ENCODE assay signal across 22 cellular contexts in genomic region chr9:86042226-86042625, GRCh38.
"Had no signal": no experiment of that assay in that cellular context is flagged by ENCODE, and none has a peak within 500 bp of the region (broad histone marks: within the 10 kb centered on the region; RNA-seq: fewer than 3 reads in every experiment).

No MANE protein-coding gene starts in this region.

- H3K4me1 Mint-ChIP-seq: activated B cell treated with CpG ODN at 0.5 μM for 24 hours; activated CD4-positive, alpha-beta T cell treated with anti-CD3 and anti-CD28 coated beads, Interleukin-2, amount 10 ng/mL, durations not matched to agents 24 days and 14 days; activated CD8-positive, alpha-beta memory T cell treated with anti-CD3 and anti-CD28 coated beads, Interleukin-2, amount 10 ng/mL, durations not matched to agents 7 days and 5 days; activated naive CD4-positive, alpha-beta T cell treated with anti-CD3 and anti-CD28 coated beads, Interleukin-2, amount 10 ng/mL, durations not matched to agents 7 days and 5 days; activated naive CD8-positive, alpha-beta T cell treated with anti-CD3 and anti-CD28 coated beads for 36 hours; T-helper 17 cell had no signal

- ATAC-seq: activated CD8-positive, alpha-beta memory T cell treated with anti-CD3 and anti-CD28 coated beads, Interleukin-2, amount 10 ng/mL, durations not matched to agents 7 days and 5 days; T-helper 17 cell had no signal

- H3K4me3 Mint-ChIP-seq: activated B cell treated with CpG ODN at 0.5 μM for 24 hours; activated CD4-positive, alpha-beta T cell treated with anti-CD3 and anti-CD28 coated beads, Interleukin-2, amount 10 ng/mL, durations not matched to agents 24 days and 14 days; activated CD8-positive, alpha-beta memory T cell treated with anti-CD3 and anti-CD28 coated beads, Interleukin-2, amount 10 ng/mL, durations not matched to agents 7 days and 5 days; activated naive CD4-positive, alpha-beta T cell treated with anti-CD3 and anti-CD28 coated beads, Interleukin-2, amount 10 ng/mL, durations not matched to agents 7 days and 5 days; activated naive CD8-positive, alpha-beta T cell treated with anti-CD3 and anti-CD28 coated beads for 36 hours; activated T-cell treated with anti-CD3 and anti-CD28 coated beads, Interleukin-2, amount 50 U/mL, for 24 hours; activated T-helper 1 cell treated with anti-CD3 and anti-CD28 coated beads, Interleukin-12 subunit alpha, Interleukin-12 subunit beta, Interleukin-2, Interleukin-4 antibody, amounts not matched to agents 30 ng/mL and 10 ng/mL and 1 ng/mL, durations not matched to agents 14 hours and 24 hours and 36 hours; T-helper 17 cell had no signal

- H3K27ac Mint-ChIP-seq: activated B cell treated with CpG ODN at 0.5 μM for 24 hours; activated CD4-positive, alpha-beta T cell treated with anti-CD3 and anti-CD28 coated beads, Interleukin-2, amount 10 ng/mL, durations not matched to agents 24 days and 14 days; activated CD8-positive, alpha-beta memory T cell treated with anti-CD3 and anti-CD28 coated beads, Interleukin-2, amount 10 ng/mL, durations not matched to agents 7 days and 5 days; activated naive CD4-positive, alpha-beta T cell treated with anti-CD3 and anti-CD28 coated beads, Interleukin-2, amount 10 ng/mL, durations not matched to agents 7 days and 5 days; activated naive CD8-positive, alpha-beta T cell treated with anti-CD3 and anti-CD28 coated beads for 36 hours; activated T-cell treated with anti-CD3 and anti-CD28 coated beads, Interleukin-2, amount 50 U/mL, for 24 hours; activated T-helper 1 cell treated with anti-CD3 and anti-CD28 coated beads, Interleukin-12 subunit alpha, Interleukin-12 subunit beta, Interleukin-2, Interleukin-4 antibody, amounts not matched to agents 30 ng/mL and 10 ng/mL and 1 ng/mL, durations not matched to agents 14 hours and 24 hours and 36 hours; T-helper 17 cell had no signal

- H3K36me3 Mint-ChIP-seq: activated CD8-positive, alpha-beta memory T cell treated with anti-CD3 and anti-CD28 coated beads, Interleukin-2, amount 10 ng/mL, durations not matched to agents 7 days and 5 days; activated naive CD4-positive, alpha-beta T cell treated with anti-CD3 and anti-CD28 coated beads, Interleukin-2, amount 10 ng/mL, durations not matched to agents 7 days and 5 days; activated naive CD8-positive, alpha-beta T cell treated with anti-CD3 and anti-CD28 coated beads for 36 hours had no signal

- DNase-seq: activated B cell treated with CpG ODN at 0.5 μM for 24 hours; activated CD4-positive, alpha-beta T cell treated with anti-CD3 and anti-CD28 coated beads for 1 hour; activated CD4-positive, alpha-beta T cell treated with anti-CD3 and anti-CD28 coated beads, Interleukin-2, amount 10 ng/mL, durations not matched to agents 24 days and 14 days; activated CD4-positive, alpha-beta T cell treated with anti-CD3 and anti-CD28 coated beads, Interleukin-2, amount 50 U/mL, for 48 hours; activated effector memory CD4-positive, alpha-beta T cell treated with Interleukin-2 at 50 U/mL for 16 hours; activated naive CD4-positive, alpha-beta T cell treated with anti-CD3 and anti-CD28 coated beads, Interleukin-2, amount 10 ng/mL, durations not matched to agents 7 days and 5 days; activated naive CD8-positive, alpha-beta T cell treated with anti-CD3 and anti-CD28 coated beads for 36 hours; activated T-cell treated with anti-CD3 and anti-CD28 coated beads, Interleukin-2, amount 50 U/mL, for 24 hours; anterior cingulate cortex; IMR-90; KG1; NCI-H1048; NCI-H146; NCI-H187 treated with DMSO at 0.1 percent for 48 hours; NCI-H510A; NCI-H526 treated with DMSO at 0.1 percent for 48 hours; NCI-H82; SIG-M5; T-helper 17 cell; T-helper 9 cell had no signal

- H3K9me3 Mint-ChIP-seq: activated B cell treated with CpG ODN at 0.5 μM for 24 hours; activated CD4-positive, alpha-beta T cell treated with anti-CD3 and anti-CD28 coated beads, Interleukin-2, amount 10 ng/mL, durations not matched to agents 24 days and 14 days; activated naive CD4-positive, alpha-beta T cell treated with anti-CD3 and anti-CD28 coated beads, Interleukin-2, amount 10 ng/mL, durations not matched to agents 7 days and 5 days; activated naive CD8-positive, alpha-beta T cell treated with anti-CD3 and anti-CD28 coated beads for 36 hours; activated T-cell treated with anti-CD3 and anti-CD28 coated beads, Interleukin-2, amount 50 U/mL, for 24 hours; activated T-helper 1 cell treated with anti-CD3 and anti-CD28 coated beads, Interleukin-12 subunit alpha, Interleukin-12 subunit beta, Interleukin-2, Interleukin-4 antibody, amounts not matched to agents 30 ng/mL and 10 ng/mL and 1 ng/mL, durations not matched to agents 14 hours and 24 hours and 36 hours had no signal

- H3K27me3 Mint-ChIP-seq: activated B cell treated with CpG ODN at 0.5 μM for 24 hours; activated CD4-positive, alpha-beta T cell treated with anti-CD3 and anti-CD28 coated beads, Interleukin-2, amount 10 ng/mL, durations not matched to agents 24 days and 14 days; activated naive CD8-positive, alpha-beta T cell treated with anti-CD3 and anti-CD28 coated beads for 36 hours; activated T-cell treated with anti-CD3 and anti-CD28 coated beads, Interleukin-2, amount 50 U/mL, for 24 hours had no signal
